1 cellular context compared by ENCODE assay signal in the genomic region with DNA sequence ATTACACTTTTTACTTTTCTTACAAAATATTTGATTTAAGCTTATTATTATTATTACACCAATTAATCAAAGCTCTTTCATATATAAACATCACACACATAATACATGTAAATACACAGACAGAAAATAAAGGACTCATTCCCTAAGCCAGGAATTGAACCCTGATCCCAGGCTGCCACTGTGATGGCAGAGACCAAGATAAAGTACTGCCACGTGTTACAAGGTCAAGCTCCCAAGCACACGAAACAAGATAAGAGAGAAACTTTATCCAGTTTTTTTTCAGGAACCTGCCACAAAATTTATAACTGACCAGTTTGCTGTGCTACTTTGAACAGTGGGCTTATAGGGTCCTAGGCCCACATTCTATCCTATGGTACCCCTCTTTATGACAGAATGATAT.
A peak's percentile ranks its signal among the peaks of the same experiment; 100 is the strongest.
TF ChIP-seq lines count a peak whose summit lies in the region.

No MANE protein-coding gene starts in this region.

TF ChIP-seq in HepG2, 621 proteins besides CTCF, POLR2A, EP300 and RAD21 (continued from another document):
- TF ChIP-seq, protein P1, sequence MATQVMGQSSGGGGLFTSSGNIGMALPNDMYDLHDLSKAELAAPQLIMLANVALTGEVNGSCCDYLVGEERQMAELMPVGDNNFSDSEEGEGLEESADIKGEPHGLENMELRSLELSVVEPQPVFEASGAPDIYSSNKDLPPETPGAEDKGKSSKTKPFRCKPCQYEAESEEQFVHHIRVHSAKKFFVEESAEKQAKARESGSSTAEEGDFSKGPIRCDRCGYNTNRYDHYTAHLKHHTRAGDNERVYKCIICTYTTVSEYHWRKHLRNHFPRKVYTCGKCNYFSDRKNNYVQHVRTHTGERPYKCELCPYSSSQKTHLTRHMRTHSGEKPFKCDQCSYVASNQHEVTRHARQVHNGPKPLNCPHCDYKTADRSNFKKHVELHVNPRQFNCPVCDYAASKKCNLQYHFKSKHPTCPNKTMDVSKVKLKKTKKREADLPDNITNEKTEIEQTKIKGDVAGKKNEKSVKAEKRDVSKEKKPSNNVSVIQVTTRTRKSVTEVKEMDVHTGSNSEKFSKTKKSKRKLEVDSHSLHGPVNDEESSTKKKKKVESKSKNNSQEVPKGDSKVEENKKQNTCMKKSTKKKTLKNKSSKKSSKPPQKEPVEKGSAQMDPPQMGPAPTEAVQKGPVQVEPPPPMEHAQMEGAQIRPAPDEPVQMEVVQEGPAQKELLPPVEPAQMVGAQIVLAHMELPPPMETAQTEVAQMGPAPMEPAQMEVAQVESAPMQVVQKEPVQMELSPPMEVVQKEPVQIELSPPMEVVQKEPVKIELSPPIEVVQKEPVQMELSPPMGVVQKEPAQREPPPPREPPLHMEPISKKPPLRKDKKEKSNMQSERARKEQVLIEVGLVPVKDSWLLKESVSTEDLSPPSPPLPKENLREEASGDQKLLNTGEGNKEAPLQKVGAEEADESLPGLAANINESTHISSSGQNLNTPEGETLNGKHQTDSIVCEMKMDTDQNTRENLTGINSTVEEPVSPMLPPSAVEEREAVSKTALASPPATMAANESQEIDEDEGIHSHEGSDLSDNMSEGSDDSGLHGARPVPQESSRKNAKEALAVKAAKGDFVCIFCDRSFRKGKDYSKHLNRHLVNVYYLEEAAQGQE (IDR thresholded peaks at IDR 0.05; ENCODE audit: borderline replicate concordance in 1 of 2, low read depth in 1 of 2, low read length in 2 of 2): no peak
- no peak for TF ChIP-seq IRF2 (CRISPR knock-in tag; IDR thresholded peaks at IDR 0.05)
- TF ChIP-seq AGO1 (IDR thresholded peaks at IDR 0.05; ENCODE audit: low read depth, low read length, poor library complexity, severe bottlenecking): no peak
- no peak for TF ChIP-seq HMGXB4 (CRISPR knock-in tag; IDR thresholded peaks at IDR 0.05; ENCODE audit: borderline replicate concordance in 1 of 2, low read depth in 1 of 2)
- TF ChIP-seq, protein P2, sequence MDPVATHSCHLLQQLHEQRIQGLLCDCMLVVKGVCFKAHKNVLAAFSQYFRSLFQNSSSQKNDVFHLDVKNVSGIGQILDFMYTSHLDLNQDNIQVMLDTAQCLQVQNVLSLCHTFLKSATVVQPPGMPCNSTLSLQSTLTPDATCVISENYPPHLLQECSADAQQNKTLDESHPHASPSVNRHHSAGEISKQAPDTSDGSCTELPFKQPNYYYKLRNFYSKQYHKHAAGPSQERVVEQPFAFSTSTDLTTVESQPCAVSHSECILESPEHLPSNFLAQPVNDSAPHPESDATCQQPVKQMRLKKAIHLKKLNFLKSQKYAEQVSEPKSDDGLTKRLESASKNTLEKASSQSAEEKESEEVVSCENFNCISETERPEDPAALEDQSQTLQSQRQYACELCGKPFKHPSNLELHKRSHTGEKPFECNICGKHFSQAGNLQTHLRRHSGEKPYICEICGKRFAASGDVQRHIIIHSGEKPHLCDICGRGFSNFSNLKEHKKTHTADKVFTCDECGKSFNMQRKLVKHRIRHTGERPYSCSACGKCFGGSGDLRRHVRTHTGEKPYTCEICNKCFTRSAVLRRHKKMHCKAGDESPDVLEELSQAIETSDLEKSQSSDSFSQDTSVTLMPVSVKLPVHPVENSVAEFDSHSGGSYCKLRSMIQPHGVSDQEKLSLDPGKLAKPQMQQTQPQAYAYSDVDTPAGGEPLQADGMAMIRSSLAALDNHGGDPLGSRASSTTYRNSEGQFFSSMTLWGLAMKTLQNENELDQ (CRISPR knock-in tag; IDR thresholded peaks at IDR 0.05; ENCODE audit: borderline replicate concordance): no peak
- no peak for TF ChIP-seq TIGD3 (CRISPR knock-in tag; IDR thresholded peaks at IDR 0.05; ENCODE audit: borderline replicate concordance)
- TF ChIP-seq MAX (IDR thresholded peaks at IDR 0.05): no peak
- TF ChIP-seq NR2F6 (IDR thresholded peaks at IDR 0.05): peak; percentile 35; the same call in 1 of the 2 replicates
- no peak for TF ChIP-seq NR2F6 (CRISPR knock-in tag; IDR thresholded peaks at IDR 0.05)
- TF ChIP-seq ZNF292 (CRISPR knock-in tag; IDR thresholded peaks at IDR 0.05; ENCODE audit: borderline replicate concordance, low read depth): no peak
- TF ChIP-seq MBNL3 (CRISPR knock-in tag; conservative IDR thresholded peaks at IDR 0.05): no peak
- TF ChIP-seq ZFP62 (CRISPR knock-in tag; IDR thresholded peaks at IDR 0.05): no peak
- TF ChIP-seq, protein P3, sequence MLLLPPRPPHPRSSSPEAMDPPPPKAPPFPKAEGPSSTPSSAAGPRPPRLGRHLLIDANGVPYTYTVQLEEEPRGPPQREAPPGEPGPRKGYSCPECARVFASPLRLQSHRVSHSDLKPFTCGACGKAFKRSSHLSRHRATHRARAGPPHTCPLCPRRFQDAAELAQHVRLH (CRISPR knock-in tag; IDR thresholded peaks at IDR 0.05; ENCODE audit: borderline replicate concordance, low read depth): no peak
- peak; percentile 34; the same call in 1 of the 2 replicates for TF ChIP-seq SAP130 (CRISPR knock-in tag; IDR thresholded peaks at IDR 0.05; ENCODE audit: low read depth)
- TF ChIP-seq SNAPC5 (CRISPR knock-in tag; IDR thresholded peaks at IDR 0.05; ENCODE audit: borderline replicate concordance): no peak
- no peak for TF ChIP-seq ZBTB3 (CRISPR knock-in tag; IDR thresholded peaks at IDR 0.05; ENCODE audit: borderline replicate concordance, low read depth)
- TF ChIP-seq SNRNP70 (IDR thresholded peaks at IDR 0.05; ENCODE audit: low read depth, low read length): no peak
- peak; percentile 27; the same call in 1 of the 2 replicates for TF ChIP-seq SIX1 (CRISPR knock-in tag; IDR thresholded peaks at IDR 0.05; ENCODE audit: borderline replicate concordance)
- TF ChIP-seq MYPOP (CRISPR knock-in tag; IDR thresholded peaks at IDR 0.05): no peak
- TF ChIP-seq CHCHD3 (CRISPR knock-in tag; IDR thresholded peaks at IDR 0.05): no peak
- TF ChIP-seq, protein P4, sequence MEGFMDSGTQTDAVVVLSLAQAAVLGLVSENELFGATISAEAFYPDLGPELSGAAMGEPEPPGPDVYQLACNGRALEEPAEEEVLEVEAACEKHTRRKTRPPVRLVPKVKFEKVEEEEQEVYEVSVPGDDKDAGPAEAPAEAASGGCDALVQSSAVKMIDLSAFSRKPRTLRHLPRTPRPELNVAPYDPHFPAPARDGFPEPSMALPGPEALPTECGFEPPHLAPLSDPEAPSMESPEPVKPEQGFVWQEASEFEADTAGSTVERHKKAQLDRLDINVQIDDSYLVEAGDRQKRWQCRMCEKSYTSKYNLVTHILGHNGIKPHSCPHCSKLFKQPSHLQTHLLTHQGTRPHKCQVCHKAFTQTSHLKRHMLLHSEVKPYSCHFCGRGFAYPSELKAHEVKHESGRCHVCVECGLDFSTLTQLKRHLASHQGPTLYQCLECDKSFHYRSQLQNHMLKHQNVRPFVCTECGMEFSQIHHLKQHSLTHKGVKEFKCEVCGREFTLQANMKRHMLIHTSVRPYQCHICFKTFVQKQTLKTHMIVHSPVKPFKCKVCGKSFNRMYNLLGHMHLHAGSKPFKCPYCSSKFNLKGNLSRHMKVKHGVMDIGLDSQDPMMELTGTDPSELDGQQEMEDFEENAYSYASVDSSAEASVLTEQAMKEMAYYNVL (CRISPR knock-in tag; IDR thresholded peaks at IDR 0.05; ENCODE audit: borderline replicate concordance): no peak
- TF ChIP-seq HNF4A (CRISPR knock-in tag; IDR thresholded peaks at IDR 0.05): peak; percentile 58
- TF ChIP-seq RFX3 (CRISPR knock-in tag; IDR thresholded peaks at IDR 0.05): no peak
- no peak for TF ChIP-seq BORCS8-MEF2B (CRISPR knock-in tag; IDR thresholded peaks at IDR 0.05)
- TF ChIP-seq YY1 (IDR thresholded peaks at IDR 0.05; ENCODE audit: insufficient read depth, insufficient replicate concordance, low read depth, low read length): no peak
- no peak for TF ChIP-seq DNMT3B (CRISPR knock-in tag; conservative IDR thresholded peaks at IDR 0.05)
- no peak for TF ChIP-seq MAFG (CRISPR knock-in tag; IDR thresholded peaks at IDR 0.05)
